Comparison of ENCODE assay signal across 12 cellular contexts in the genomic region with DNA sequence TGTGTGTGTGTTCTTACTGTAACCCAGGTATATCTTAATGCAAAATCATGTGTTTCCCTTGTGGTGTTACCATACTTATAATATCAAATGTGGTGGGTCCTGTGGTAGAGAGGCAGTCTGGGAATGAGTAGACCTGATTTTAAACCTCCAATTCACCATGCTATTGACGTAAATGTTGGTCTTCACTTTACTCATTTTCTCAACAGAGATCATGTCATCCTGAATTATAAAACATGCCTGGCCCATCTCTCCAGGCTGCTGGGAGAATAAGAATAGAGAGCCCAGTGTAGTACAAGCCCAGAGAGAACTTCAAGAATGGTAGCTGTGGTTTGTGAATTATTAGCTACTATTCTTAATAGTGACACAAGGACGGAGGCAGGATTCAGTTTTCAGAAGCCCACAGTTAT.
A peak's percentile ranks its signal among the peaks of the same experiment; 100 is the strongest.
DNase-seq lines count a peak whose midpoint lies in the region; ATAC-seq, FAIRE-seq and TF ChIP-seq lines count a peak whose summit lies in the region.
"Had no signal": no experiment of that assay in that cellular context is flagged by ENCODE, and none has a peak within 500 bp of the region (broad histone marks: within the 10 kb centered on the region; RNA-seq: fewer than 3 reads in every experiment).

No MANE protein-coding gene starts in this region.

- H3K36me3 ChIP-seq in GM12878 (ENCODE audit: control insufficient read depth in 2 of 2, insufficient read depth in 2 of 2, low read length in 1 of 2), result peaks cover 0 to 14% of the 10 kb centered on the region in 2 experiments; a peak in 3 of 4 replicates

- H3K27me3 ChIP-seq in GM12878 (replicated peaks in 1 of 2; ENCODE audit: control insufficient read depth in 2 of 2, insufficient read depth in 2 of 2, low read length in 1 of 2), result no peaks in the 10 kb centered on the region

- H3K4me3 ChIP-seq in GM12865 (ENCODE audit: low read depth, low read length) (no peak overlapping the region), GM12878 (no peak overlapping the region)

- RAD21 ChIA-PET in GM12878 (lab: Charles Lee; ENCODE audit: unreplicated experiment), result no interaction called here

- H2AFZ ChIP-seq in GM12878 (ENCODE audit: control insufficient read depth, low read depth, low read length), result no peak overlapping the region

- 19% methylated on average over 2 of the region's 2 CpGs for WGBS in GM12878 (ENCODE audit: insufficient coverage, insufficient replicate concordance, low lambda C conversion rate, missing lambda C conversion rate)

- no peaks in the 10 kb centered on the region for H4K20me1 ChIP-seq in GM12878 (ENCODE audit: control insufficient read depth, insufficient read depth)

- no peak for TF ChIP-seq POLR2A in GM12878 (IDR thresholded peaks at IDR 0.05; ENCODE audit: low read depth, low read length)

- intact Hi-C loops in GM12878 (cut with micrococcal nuclease; ENCODE audit: unreplicated experiment), result loop anchor here (1.0 to 5.0 kb wide), 2 partner anchors 17 to 85 kb away; no protein-coding TSS in a partner anchor

- POLR2A ChIA-PET in GM12878 (lab: Charles Lee), result interaction anchor here (1.5 to 1.8 kb wide), 2 partner anchors 13 to 24 kb away, joined by 4 to 5 read pairs; no protein-coding TSS in a partner anchor

- peak; percentile 90 for TF ChIP-seq EP300 in GM12878 (IDR thresholded peaks at IDR 0.05; ENCODE audit: borderline replicate concordance in 1 of 2, control insufficient read depth in 1 of 2, low read depth in 2 of 2, low read length in 2 of 2)

- peak; percentile 68 for ATAC-seq in GM19438 (IDR thresholded peaks at IDR 0.05; ENCODE audit: low read depth, unreplicated experiment)
- peak; percentile 49 for ATAC-seq in HG03095 (IDR thresholded peaks at IDR 0.05; ENCODE audit: unreplicated experiment)
- peak; percentile 89 for ATAC-seq in GM12878

- no peak overlapping the region for H3K4me2 ChIP-seq in GM12878 (ENCODE audit: control insufficient read depth, insufficient read depth)

- peaks cover 14% of the 10 kb centered on the region for H3K4me1 ChIP-seq in GM12878 (ENCODE audit: control insufficient read depth, insufficient read depth, low read length)

- peaks cover 76% of the 10 kb centered on the region for H3K79me2 ChIP-seq in GM12878 (ENCODE audit: control insufficient read depth, insufficient read depth, low read length)

- SMC1A ChIA-PET in GM12878 (lab: Charles Lee; ENCODE audit: uncharacterized antibody, unreplicated experiment), result interaction anchor here (0.6 to 3.4 kb wide), 10 partner anchors 10 to 171 kb away, joined by 3 to 17 read pairs (median 4); no protein-coding TSS in a partner anchor

- peak overlapping the region; percentile 48 for H3K27ac ChIP-seq in GM12878 (ENCODE audit: control insufficient read depth, insufficient read depth)

- CTCF ChIA-PET in GM12878 (lab: Yijun Ruan, JAX), result interaction anchor here (0.8 to 2.6 kb wide), 3 partner anchors 9 to 86 kb away, joined by 3 to 7 read pairs (median 4); no protein-coding TSS in a partner anchor

- H3K9ac ChIP-seq in GM12878 (ENCODE audit: control insufficient read depth, insufficient read depth, low read length), result no peak overlapping the region

- in situ Hi-C loops in GM12878 (cut with MboI), result no loop called here

- no peak for TF ChIP-seq RAD21 in GM12878 (IDR thresholded peaks at IDR 0.05; ENCODE audit: insufficient read depth, low read depth, low read length)

- no TSS peak for BruUV-seq in GM12878 (replicated peaks; lab: Mats Ljungman, UMichigan)

- DNase-seq in GM12865 (ENCODE audit: low read depth), result peak; percentile 76
- DNase-seq in GM12878 (ENCODE audit: low read depth, low spot score), result peak; percentile 61
- DNase-seq in H4 (ENCODE audit: low spot score), result no peak
- DNase-seq in NCI-H510A (lab: John Stamatoyannopoulos, UW), result no peak
- DNase-seq in NOMO-1 treated with DMSO at 0.1 percent for 48 hours (lab: John Stamatoyannopoulos, UW; ENCODE audit: unreplicated experiment), result no peak
- DNase-seq in CD1c-positive myeloid dendritic cell (ENCODE audit: extremely low spot score), result no peak
- DNase-seq: foreskin melanocyte, NCI-H187 had no signal

- no peak for TF ChIP-seq CTCF in GM12865 (IDR thresholded peaks at IDR 0.05; ENCODE audit: insufficient read depth, low read depth, low read length, missing control alignments)
- TF ChIP-seq CTCF in GM12878 (IDR thresholded peaks at IDR 0.05 in 2 of 3, conservative IDR thresholded peaks at IDR 0.05 in 1 of 3; ENCODE audit: control insufficient read depth in 2 of 3, extremely low read depth in 1 of 3, insufficient read depth in 1 of 3, low read depth in 3 of 3, low read length in 3 of 3), result no peak

- FAIRE-seq in GM12878 (lab: Jason Lieb, UNC), result peak; percentile 44
- FAIRE-seq: astrocyte, D721Med had no signal

- H3K9me3 ChIP-seq in GM12878 (replicated peaks; ENCODE audit: control insufficient read depth, insufficient read depth, low read length), result peaks cover 5% of the 10 kb centered on the region; the same call in 2 of the 3 replicates

TF ChIP-seq in GM12878, 131 proteins besides CTCF, POLR2A, EP300 and RAD21 (continues in another document):
- 0 out of 2 replicates have a peak, but pooled peaks have one; percentile 36 for TF ChIP-seq TCF3 (IDR thresholded peaks at IDR 0.05; ENCODE audit: borderline replicate concordance, insufficient read depth, low read depth, low read length)
- TF ChIP-seq CHD2 (IDR thresholded peaks at IDR 0.05; ENCODE audit: borderline replicate concordance, low read depth, low read length), result no peak
- TF ChIP-seq NR2F1 (conservative IDR thresholded peaks at IDR 0.05), result no peak
- TF ChIP-seq POU2F2 (IDR thresholded peaks at IDR 0.05; ENCODE audit: borderline replicate concordance, low read depth, low read length), result peak; percentile 77; the same call in 2 of the 3 replicates
- peak; percentile 88 for TF ChIP-seq MTA2 (IDR thresholded peaks at IDR 0.05; ENCODE audit: low read depth)
- TF ChIP-seq, protein P1, sequence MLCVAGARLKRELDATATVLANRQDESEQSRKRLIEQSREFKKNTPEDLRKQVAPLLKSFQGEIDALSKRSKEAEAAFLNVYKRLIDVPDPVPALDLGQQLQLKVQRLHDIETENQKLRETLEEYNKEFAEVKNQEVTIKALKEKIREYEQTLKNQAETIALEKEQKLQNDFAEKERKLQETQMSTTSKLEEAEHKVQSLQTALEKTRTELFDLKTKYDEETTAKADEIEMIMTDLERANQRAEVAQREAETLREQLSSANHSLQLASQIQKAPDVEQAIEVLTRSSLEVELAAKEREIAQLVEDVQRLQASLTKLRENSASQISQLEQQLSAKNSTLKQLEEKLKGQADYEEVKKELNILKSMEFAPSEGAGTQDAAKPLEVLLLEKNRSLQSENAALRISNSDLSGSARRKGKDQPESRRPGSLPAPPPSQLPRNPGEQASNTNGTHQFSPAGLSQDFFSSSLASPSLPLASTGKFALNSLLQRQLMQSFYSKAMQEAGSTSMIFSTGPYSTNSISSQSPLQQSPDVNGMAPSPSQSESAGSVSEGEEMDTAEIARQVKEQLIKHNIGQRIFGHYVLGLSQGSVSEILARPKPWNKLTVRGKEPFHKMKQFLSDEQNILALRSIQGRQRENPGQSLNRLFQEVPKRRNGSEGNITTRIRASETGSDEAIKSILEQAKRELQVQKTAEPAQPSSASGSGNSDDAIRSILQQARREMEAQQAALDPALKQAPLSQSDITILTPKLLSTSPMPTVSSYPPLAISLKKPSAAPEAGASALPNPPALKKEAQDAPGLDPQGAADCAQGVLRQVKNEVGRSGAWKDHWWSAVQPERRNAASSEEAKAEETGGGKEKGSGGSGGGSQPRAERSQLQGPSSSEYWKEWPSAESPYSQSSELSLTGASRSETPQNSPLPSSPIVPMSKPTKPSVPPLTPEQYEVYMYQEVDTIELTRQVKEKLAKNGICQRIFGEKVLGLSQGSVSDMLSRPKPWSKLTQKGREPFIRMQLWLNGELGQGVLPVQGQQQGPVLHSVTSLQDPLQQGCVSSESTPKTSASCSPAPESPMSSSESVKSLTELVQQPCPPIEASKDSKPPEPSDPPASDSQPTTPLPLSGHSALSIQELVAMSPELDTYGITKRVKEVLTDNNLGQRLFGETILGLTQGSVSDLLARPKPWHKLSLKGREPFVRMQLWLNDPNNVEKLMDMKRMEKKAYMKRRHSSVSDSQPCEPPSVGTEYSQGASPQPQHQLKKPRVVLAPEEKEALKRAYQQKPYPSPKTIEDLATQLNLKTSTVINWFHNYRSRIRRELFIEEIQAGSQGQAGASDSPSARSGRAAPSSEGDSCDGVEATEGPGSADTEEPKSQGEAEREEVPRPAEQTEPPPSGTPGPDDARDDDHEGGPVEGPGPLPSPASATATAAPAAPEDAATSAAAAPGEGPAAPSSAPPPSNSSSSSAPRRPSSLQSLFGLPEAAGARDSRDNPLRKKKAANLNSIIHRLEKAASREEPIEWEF (IDR thresholded peaks at IDR 0.05; ENCODE audit: insufficient replicate concordance, low read depth, low read length), result no peak
- peak; percentile 75 for TF ChIP-seq SKIL (IDR thresholded peaks at IDR 0.05; ENCODE audit: low read depth, poor library complexity, severe bottlenecking)

Comparison
In these comparisons a context has a peak if more than half of its experiments do, and no peak if none do; other contexts are left out.
1. DNase-seq: peak in GM12865 (single experiment) and GM12878 (single experiment); none in H4 (single experiment), NCI-H510A (single experiment), NOMO-1 treated with DMSO at 0.1 percent for 48 hours (single experiment) and CD1c-positive myeloid dendritic cell (single experiment).
2. Peak in every context shown above with its lines, with median percentiles within 50 percentile points of each other: ATAC-seq.